8 cellular contexts compared by ENCODE assay signal in the genomic region with DNA sequence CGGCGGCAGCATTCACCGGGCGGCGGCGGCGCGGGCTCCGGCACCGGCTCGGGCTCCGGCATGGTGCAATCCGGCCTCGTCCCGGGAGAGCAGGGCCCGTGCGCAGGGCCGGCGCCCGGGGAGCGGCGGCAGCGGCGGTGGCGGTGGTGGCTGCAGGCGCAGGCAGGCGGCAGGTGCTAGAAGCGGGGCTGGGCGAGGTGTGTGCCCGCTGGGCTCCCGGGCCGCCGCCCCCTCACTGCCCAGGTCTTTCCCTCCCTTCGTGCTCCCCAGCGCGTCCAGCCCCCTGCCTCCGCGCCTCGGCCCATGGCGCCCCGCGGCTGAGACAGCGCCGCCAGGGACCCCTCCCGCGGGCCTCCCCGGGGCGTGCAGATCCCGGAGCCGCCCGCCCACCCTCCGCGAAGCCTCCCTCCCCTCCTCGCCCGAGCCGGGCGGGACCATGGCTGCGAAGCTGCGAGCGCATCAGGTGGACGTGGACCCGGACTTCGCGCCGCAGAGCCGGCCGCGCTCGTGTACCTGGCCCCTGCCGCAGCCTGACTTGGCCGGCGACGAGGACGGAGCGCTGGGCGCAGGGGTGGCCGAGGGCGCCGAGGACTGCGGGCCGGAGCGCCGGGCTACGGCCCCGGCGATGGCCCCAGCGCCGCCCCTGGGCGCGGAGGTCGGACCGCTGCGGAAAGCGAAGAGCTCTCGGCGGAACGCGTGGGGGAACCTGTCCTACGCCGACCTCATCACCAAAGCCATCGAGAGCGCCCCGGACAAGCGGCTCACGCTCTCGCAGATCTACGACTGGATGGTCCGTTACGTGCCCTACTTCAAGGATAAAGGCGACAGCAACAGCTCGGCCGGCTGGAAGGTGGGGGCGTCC. TPM values are rescaled to one million over a fixed set of nuclear protein-coding genes. Genes with fewer than 3 reads are reported as not detected.
A peak's percentile ranks its signal among the peaks of the same experiment; 100 is the strongest.
DNase-seq lines count a peak whose midpoint lies in the region; ATAC-seq and TF ChIP-seq lines count a peak whose summit lies in the region.

No MANE protein-coding gene starts in this region.

- in situ Hi-C loops in transverse colon (cut with MboI; ENCODE audit: low pct_ligation_motif_present in 1 of 4, low pct_unique_long_range_greater_than_20kb in 1 of 4, low sequenced_read_pairs in 3 of 4): no loop called here

- DNase-seq in DMS53 (lab: John Stamatoyannopoulos, UW) (peak; percentile 82), DMS53 treated with DMSO at 0.1 percent for 48 hours (lab: John Stamatoyannopoulos, UW; ENCODE audit: unreplicated experiment) (no peak), right lobe of liver (peak in 1 of 3 donors; percentile 61), transverse colon (no peak), NOMO-1 treated with dmso at 0.1 percent for 144 hours (lab: John Stamatoyannopoulos, UW; ENCODE audit: unreplicated experiment) (no peak)
- DNase-seq in activated naive CD8-positive, alpha-beta T cell treated with anti-CD3 and anti-CD28 coated beads for 36 hours: peak; percentile 40

- H3K4me3 Mint-ChIP-seq in activated naive CD8-positive, alpha-beta T cell treated with anti-CD3 and anti-CD28 coated beads for 36 hours: peak overlapping the region; percentile 44

- no peak for TF ChIP-seq POLR2A in right lobe of liver (IDR thresholded peaks at IDR 0.05)
- no peak for TF ChIP-seq POLR2A in transverse colon (IDR thresholded peaks at IDR 0.05)

- H3K36me3 ChIP-seq in KOPT-K1 (ENCODE audit: insufficient read depth, low read length) (no peaks in the 10 kb centered on the region), right lobe of liver (no peaks in the 10 kb centered on the region), transverse colon (no peaks in the 10 kb centered on the region)

- ATAC-seq in GM21515 (IDR thresholded peaks at IDR 0.05; ENCODE audit: unreplicated experiment) (peak; percentile 13), right lobe of liver (peak in 1 of 4 donors; percentile 2)

- TF ChIP-seq CTCF in right lobe of liver (IDR thresholded peaks at IDR 0.05) (no peak), transverse colon (IDR thresholded peaks at IDR 0.05) (no peak)

- H3K9me3 Mint-ChIP-seq in activated naive CD8-positive, alpha-beta T cell treated with anti-CD3 and anti-CD28 coated beads for 36 hours: no peaks in the 10 kb centered on the region

- H3K27me3 Mint-ChIP-seq in activated naive CD8-positive, alpha-beta T cell treated with anti-CD3 and anti-CD28 coated beads for 36 hours: peaks cover 29% of the 10 kb centered on the region

- H3K27me3 ChIP-seq in right lobe of liver (peaks cover 0 to 4% of the 10 kb centered on the region in 2 donors), transverse colon (peaks cover 30% of the 10 kb centered on the region)

- H3K36me3 Mint-ChIP-seq in activated naive CD8-positive, alpha-beta T cell treated with anti-CD3 and anti-CD28 coated beads for 36 hours: no peaks in the 10 kb centered on the region

- H3K27ac ChIP-seq in KOPT-K1 (ENCODE audit: low read depth, low read length, poor library complexity, severe bottlenecking) (peak overlapping the region; percentile 31), right lobe of liver (no peak overlapping the region), transverse colon (peak overlapping the region; percentile 47 to 75 (median 70))

- WGBS in right lobe of liver (ENCODE audit: insufficient coverage, low coverage, low lambda C conversion rate, missing lambda C conversion rate): no CpG with 5 or more reads among the region's 113 CpGs
- WGBS in transverse colon (ENCODE audit: low coverage in 1 of 2), 2 donors: 1% methylated on average over 49 of the region's 113 CpGs; no CpG with 5 or more reads in 1 of the 2 donors

- no peaks in the 10 kb centered on the region for H3K9me3 ChIP-seq in KOPT-K1 (ENCODE audit: insufficient read depth, low read length, poor library complexity, severe bottlenecking)
- H3K9me3 ChIP-seq in right lobe of liver: no peaks in the 10 kb centered on the region
- no peaks in the 10 kb centered on the region for H3K9me3 ChIP-seq in transverse colon

- TF ChIP-seq EP300 in transverse colon (IDR thresholded peaks at IDR 0.05; ENCODE audit: low read depth): no peak

- intact Hi-C loops in right lobe of liver (cut with DNase I): no loop called here
- intact Hi-C loops in transverse colon (cut with DNase I; ENCODE audit: low total_unique reads): no loop called here

- H3K4me3 ChIP-seq in right lobe of liver (peak overlapping the region; percentile 48 to 58 (median 51)), transverse colon (peak overlapping the region; percentile 40 to 67 (median 60))

- peaks cover 8% of the 10 kb centered on the region for H3K4me1 Mint-ChIP-seq in activated naive CD8-positive, alpha-beta T cell treated with anti-CD3 and anti-CD28 coated beads for 36 hours

- no peak overlapping the region for H3K27ac Mint-ChIP-seq in activated naive CD8-positive, alpha-beta T cell treated with anti-CD3 and anti-CD28 coated beads for 36 hours

- peaks cover 0 to 16% (median 0%) of the 10 kb centered on the region in 4 donors for H3K4me1 ChIP-seq in right lobe of liver
- H3K4me1 ChIP-seq in transverse colon: peaks cover 32 to 59% (median 53%) of the 10 kb centered on the region in 4 donors

RNA-seq across cellular contexts. Expression of a gene that starts 0.5 kb away (rescaled TPM):
- total RNA-seq in activated naive CD8-positive, alpha-beta T cell treated with anti-CD3 and anti-CD28 coated beads for 36 hours: under 1 TPM; 0.19 to 0.34 TPM
- under 1 TPM in 3 of 6 experiments, not detected in 3; 0.12 to 0.55 (median 0.54) TPM for total RNA-seq in right lobe of liver
- 1 to 10 TPM in 1 of 4 donors, under 1 TPM in 1, not detected in 2; 0.14 to 4.1 TPM for total RNA-seq in transverse colon

Comparison
In these comparisons a context has a peak if more than half of its experiments do, and no peak if none do; other contexts are left out.
1. DNase-seq: peak in DMS53 (single experiment) and activated naive CD8-positive, alpha-beta T cell treated with anti-CD3 and anti-CD28 coated beads for 36 hours (single experiment); none in DMS53 treated with DMSO at 0.1 percent for 48 hours (single experiment), transverse colon (single experiment) and NOMO-1 treated with dmso at 0.1 percent for 144 hours (single experiment).
2. H3K27ac ChIP-seq: peak in KOPT-K1 (single experiment) and transverse colon (4 of 4); none in right lobe of liver (0 of 3).